Comparison of ENCODE assay signal across 9 cellular contexts in genomic region chr12:126837697-126838096, GRCh38.
"Had no signal": no experiment of that assay in that cellular context is flagged by ENCODE, and none has a peak within 500 bp of the region (broad histone marks: within the 10 kb centered on the region; RNA-seq: fewer than 3 reads in every experiment).

No MANE protein-coding gene starts in this region.

- ATAC-seq: GM23338, HCT116 had no signal

- H3K4me1 Mint-ChIP-seq: GM23338, H9 had no signal

- H2AFZ ChIP-seq: GM23248, GM23338 had no signal

- DNase-seq: GM23248, GOT3, H7, H9, HCEC 1CT, HFFc6 had no signal

- H3K9ac ChIP-seq: GM23248 had no signal

- H3K4me3 ChIP-seq: GM23248, GM23338, HAP-1 had no signal

- H3K36me3 ChIP-seq: HAP-1 had no signal

- H3K9me3 ChIP-seq: HAP-1 had no signal

- H3K4me3 Mint-ChIP-seq: GM23338, H9, HFFc6 had no signal

- H3K4me2 ChIP-seq: GM23338 had no signal

- H3K27ac Mint-ChIP-seq: GM23338, H9, HFFc6 had no signal

- H3K4me1 ChIP-seq: HAP-1 had no signal

- H3K27ac ChIP-seq: GM23248 had no signal
